In genomic region chr7:128831178-128831993, GRCh38 we compare ENCODE assay signal across 8 cellular contexts. TPM values are rescaled to one million over a fixed set of nuclear protein-coding genes. Genes with fewer than 3 reads are reported as not detected.
DNase-seq lines count a peak whose midpoint lies in the region; TF ChIP-seq lines count a peak whose summit lies in the region.

No MANE protein-coding gene starts in this region.

- H3K27me3 ChIP-seq in neuron (ENCODE audit: insufficient read depth, low read length) = no peaks in the 10 kb centered on the region

- peak overlapping the region; percentile 55 for H2AFZ ChIP-seq in neuron (ENCODE audit: low read depth, low read length)

- H3K9me3 ChIP-seq in neuron (ENCODE audit: low read length) = no peaks in the 10 kb centered on the region

- POLR2A ChIA-PET in GM10248 (lab: Yijun Ruan, JAX) = no interaction called here

- no peaks in the 10 kb centered on the region for H3K36me3 ChIP-seq in neuron (ENCODE audit: insufficient read depth, low read length)

- peak overlapping the region; percentile 17 for H3K4me3 ChIP-seq in neuron (ENCODE audit: low read length)

- no peak for TF ChIP-seq CTCF in GM10248 (IDR thresholded peaks at IDR 0.05; ENCODE audit: control extremely low read depth, extremely low read depth, low read depth, missing control alignments)

- DNase-seq in GM10248 (ENCODE audit: extremely low spot score) (peak; percentile 49), fibroblast of peridontal ligament (ENCODE audit: extremely low read depth) (peak; percentile 54), NCI-H1048 (lab: John Stamatoyannopoulos, UW) (no peak), COLO829 (ENCODE audit: low spot score) (no peak), T-helper 9 cell (no peak)
- DNase-seq in effector CD8-positive, alpha-beta T cell (lab: John Stamatoyannopoulos, UW) = no peak

- CTCF ChIA-PET in GM10248 (lab: Yijun Ruan, JAX) = interaction anchor here (0.9 to 5.4 kb wide), 6 partner anchors 9 to 387 kb away, joined by 3 to 38 read pairs (median 5); partner anchors contain the start of gene ATP6V1F

- H3K4me1 ChIP-seq in neuron (ENCODE audit: insufficient read depth, low read length) = peaks cover 53% of the 10 kb centered on the region

TF ChIP-seq in PFSK-1, 5 proteins besides CTCF, POLR2A, EP300 and RAD21:
- TF ChIP-seq REST (IDR thresholded peaks at IDR 0.05; ENCODE audit: insufficient read depth in 1 of 2, low read depth in 2 of 2, low read length in 2 of 2) (no peak; a peak in 1 of 4 replicates), POLR2AphosphoS5 (IDR thresholded peaks at IDR 0.05; ENCODE audit: low read depth, low read length) (peak; percentile 92), TAF1 (IDR thresholded peaks at IDR 0.05; ENCODE audit: borderline replicate concordance, insufficient read depth, low read length) (peak; percentile 87; the same call in 1 of the 2 replicates), SIN3A (IDR thresholded peaks at IDR 0.05; ENCODE audit: borderline replicate concordance, insufficient read depth, low read length) (0 out of 2 replicates have a peak, but pooled peaks have one; percentile 5)

RNA-seq across cellular contexts. Expression of gene FLNC, which starts 1.2 kb away (rescaled TPM):
- 190 TPM for polyA plus RNA-seq in PFSK-1 (2012; ENCODE audit: insufficient read length, low read depth)

RNA-seq across cellular contexts. Expression of gene ATP6V1F, which starts 31.3 kb away (rescaled TPM):
- 291 TPM for polyA plus RNA-seq in PFSK-1 (2012; ENCODE audit: insufficient read length, low read depth)

RNA-seq across cellular contexts. Expression of gene CCDC136, which starts 39.6 kb away (rescaled TPM):
- 13.3 TPM for polyA plus RNA-seq in PFSK-1 (2012; ENCODE audit: insufficient read length, low read depth)

RNA-seq across cellular contexts. Expression of gene OPN1SW, which starts 55.8 kb away (rescaled TPM):
- polyA plus RNA-seq in PFSK-1 (2012; ENCODE audit: insufficient read length, low read depth) = 1.0 TPM

Comparison
In these comparisons a context has a peak if more than half of its experiments do, and no peak if none do; other contexts are left out.
1. DNase-seq: peak in GM10248 (single experiment) and fibroblast of peridontal ligament (single experiment); none in effector CD8-positive, alpha-beta T cell (single experiment), NCI-H1048 (single experiment), COLO829 (single experiment) and T-helper 9 cell (single experiment).